ENCODE assay signal across 8 cellular contexts in the genomic region with DNA sequence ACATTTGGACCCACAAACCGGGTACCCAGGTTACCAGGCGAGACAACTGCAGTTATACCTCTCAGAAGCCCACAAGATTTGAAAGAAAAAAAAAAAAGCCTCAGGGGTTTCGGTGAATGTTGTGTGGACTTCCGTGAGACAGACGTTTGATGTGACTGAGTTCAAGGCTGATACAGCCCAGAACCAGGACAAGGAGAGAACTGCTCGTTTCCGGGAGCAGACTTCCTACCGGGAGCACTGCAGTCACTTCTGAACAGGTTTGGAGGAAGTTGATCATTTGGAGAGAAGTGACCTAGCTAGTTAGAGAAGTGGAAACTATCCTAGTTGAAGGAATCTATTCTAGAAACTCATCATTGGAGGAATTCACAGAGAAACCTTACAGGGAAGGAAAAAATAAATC. TPM values are rescaled to one million over a fixed set of nuclear protein-coding genes. Genes with fewer than 3 reads are reported as not detected.
DNase-seq lines count a peak whose midpoint lies in the region; ATAC-seq and TF ChIP-seq lines count a peak whose summit lies in the region.

No MANE protein-coding gene starts in this region.

- H3K4me3 ChIP-seq in kidney epithelial cell (ENCODE audit: low read depth, low read length) (peak overlapping the region; percentile 40), thymus (ENCODE audit: low read length) (peak overlapping the region; percentile 78)

- no peaks in the 10 kb centered on the region for H3K9me3 ChIP-seq in thymus (ENCODE audit: control insufficient read depth)

- no peaks in the 10 kb centered on the region for H3K9me3 Mint-ChIP-seq in activated CD4-positive, alpha-beta T cell treated with anti-CD3 and anti-CD28 coated beads for 36 hours (ENCODE audit: low read depth)
- H3K9me3 Mint-ChIP-seq in activated CD4-positive, alpha-beta memory T cell treated with anti-CD3 and anti-CD28 coated beads, Interleukin-2, amount 10 ng/mL, durations not matched to agents 7 days and 5 days = no peaks in the 10 kb centered on the region

- no peaks in the 10 kb centered on the region for H3K27me3 ChIP-seq in kidney epithelial cell (ENCODE audit: control insufficient read depth, insufficient read depth, low read length)
- no peaks in the 10 kb centered on the region for H3K27me3 ChIP-seq in thymus (ENCODE audit: control insufficient read depth, insufficient read depth)

- no peak for ATAC-seq in activated CD4-positive, alpha-beta T cell treated with anti-CD3 and anti-CD28 coated beads for 36 hours

- H3K4me1 ChIP-seq in thymus (ENCODE audit: control insufficient read depth, insufficient read depth, low read length) = peaks cover 55% of the 10 kb centered on the region

- H3K36me3 Mint-ChIP-seq in activated CD4-positive, alpha-beta T cell treated with anti-CD3 and anti-CD28 coated beads for 36 hours (ENCODE audit: low read depth) = peaks cover 44% of the 10 kb centered on the region
- H3K36me3 Mint-ChIP-seq in activated CD4-positive, alpha-beta memory T cell treated with anti-CD3 and anti-CD28 coated beads, Interleukin-2, amount 10 ng/mL, durations not matched to agents 7 days and 5 days (ENCODE audit: low read depth) = peaks cover 62% of the 10 kb centered on the region

- H3K4me1 Mint-ChIP-seq in activated CD4-positive, alpha-beta T cell treated with anti-CD3 and anti-CD28 coated beads for 36 hours = peaks cover 73% of the 10 kb centered on the region
- peaks cover 76% of the 10 kb centered on the region for H3K4me1 Mint-ChIP-seq in activated CD4-positive, alpha-beta memory T cell treated with anti-CD3 and anti-CD28 coated beads, Interleukin-2, amount 10 ng/mL, durations not matched to agents 7 days and 5 days

- POLR2A ChIA-PET in activated CD4-positive, alpha-beta T cell treated with anti-CD3 and anti-CD28 coated beads for 36 hours (lab: Charles Lee) = interaction anchor here (1.6 kb wide), 1 partner anchor 11 kb away, joined by 8 read pairs; no protein-coding TSS in a partner anchor
- POLR2A ChIA-PET in activated CD4-positive, alpha-beta memory T cell treated with anti-CD3 and anti-CD28 coated beads, Interleukin-2, amount 10 ng/mL, durations not matched to agents 7 days and 5 days (lab: Charles Lee) = interaction anchor here (0.7 to 9.9 kb wide), 17 partner anchors 10 to 147 kb away, joined by 3 to 286 read pairs (median 13); partner anchors contain the start of gene CMTM3

- no peak overlapping the region for H3K27ac ChIP-seq in thymus (ENCODE audit: low read depth)

- CTCF ChIA-PET in activated CD4-positive, alpha-beta T cell treated with anti-CD3 and anti-CD28 coated beads for 36 hours (lab: Charles Lee) = interaction anchor here (1.0 to 7.2 kb wide), 9 partner anchors 10 to 147 kb away, joined by 3 to 59 read pairs (median 4); partner anchors contain the start of gene CMTM3
- CTCF ChIA-PET in activated CD4-positive, alpha-beta memory T cell treated with anti-CD3 and anti-CD28 coated beads, Interleukin-2, amount 10 ng/mL, durations not matched to agents 7 days and 5 days (lab: Charles Lee) = interaction anchor here (0.8 to 4.9 kb wide), 11 partner anchors 10 to 317 kb away, joined by 4 to 43 read pairs (median 8); partner anchors contain the start of gene NAE1

- 4% methylated on average over 8 of the region's 8 CpGs for WGBS in thymus

- intact Hi-C loops in activated CD4-positive, alpha-beta T cell treated with anti-CD3 and anti-CD28 coated beads for 36 hours (cut with DNase I, micrococcal nuclease) = loop anchor here (2.0 to 5.0 kb wide), 5 partner anchors 52 to 278 kb away; partner anchors contain the start of genes CMTM3 (in 1 of the 2), CMTM4 (in 1 of the 2), DYNC1LI2 (in 1 of the 2) and NAE1 (in 1 of the 2)

- no peaks in the 10 kb centered on the region for H3K27me3 Mint-ChIP-seq in activated CD4-positive, alpha-beta T cell treated with anti-CD3 and anti-CD28 coated beads for 36 hours
- no peaks in the 10 kb centered on the region for H3K27me3 Mint-ChIP-seq in activated CD4-positive, alpha-beta memory T cell treated with anti-CD3 and anti-CD28 coated beads, Interleukin-2, amount 10 ng/mL, durations not matched to agents 7 days and 5 days

- DNase-seq in activated CD4-positive, alpha-beta T cell treated with anti-CD3 and anti-CD28 coated beads for 36 hours = no peak
- no peak for DNase-seq in activated CD4-positive, alpha-beta T cell treated with anti-CD3 and anti-CD28 coated beads, Interleukin-2, amount 50 U/mL, for 4 hours
- DNase-seq in activated CD4-positive, alpha-beta memory T cell treated with anti-CD3 and anti-CD28 coated beads, Interleukin-2, amount 10 ng/mL, durations not matched to agents 7 days and 5 days = no peak
- DNase-seq in kidney epithelial cell (ENCODE audit: low read depth) = no peak
- DNase-seq in NCI-H82 treated with DMSO at 0.1 percent for 48 hours (lab: John Stamatoyannopoulos, UW; ENCODE audit: unreplicated experiment) = no peak
- no peak for DNase-seq in kidney glomerular epithelial cell (lab: John Stamatoyannopoulos, UW)
- no peak for DNase-seq in AG08395 (ENCODE audit: low spot score)

- no peaks in the 10 kb centered on the region for H3K36me3 ChIP-seq in kidney epithelial cell (ENCODE audit: control insufficient read depth, insufficient read depth, low read length)
- peaks cover 4% of the 10 kb centered on the region for H3K36me3 ChIP-seq in thymus (ENCODE audit: control insufficient read depth, insufficient read depth)

- H3K27ac Mint-ChIP-seq in activated CD4-positive, alpha-beta T cell treated with anti-CD3 and anti-CD28 coated beads for 36 hours = peak overlapping the region; percentile 94
- H3K27ac Mint-ChIP-seq in activated CD4-positive, alpha-beta memory T cell treated with anti-CD3 and anti-CD28 coated beads, Interleukin-2, amount 10 ng/mL, durations not matched to agents 7 days and 5 days = peak overlapping the region; percentile 91

- TF ChIP-seq CTCF in kidney epithelial cell (IDR thresholded peaks at IDR 0.05; ENCODE audit: insufficient read depth, low read length, poor library complexity, severe bottlenecking) = no peak

- H3K4me3 Mint-ChIP-seq in activated CD4-positive, alpha-beta T cell treated with anti-CD3 and anti-CD28 coated beads for 36 hours = peak overlapping the region; percentile 97
- H3K4me3 Mint-ChIP-seq in activated CD4-positive, alpha-beta memory T cell treated with anti-CD3 and anti-CD28 coated beads, Interleukin-2, amount 10 ng/mL, durations not matched to agents 7 days and 5 days = peak overlapping the region; percentile 98

RNA-seq across cellular contexts. Expression of gene CKLF, which starts 0.8 kb away (rescaled TPM):
- 100 to 1,000 TPM in 1 of 2 experiments, 10 to 100 TPM in 1; 93.5 to 122 TPM for total RNA-seq in activated CD4-positive, alpha-beta T cell treated with anti-CD3 and anti-CD28 coated beads for 36 hours
- total RNA-seq in activated CD4-positive, alpha-beta memory T cell treated with anti-CD3 and anti-CD28 coated beads, Interleukin-2, amount 10 ng/mL, durations not matched to agents 7 days and 5 days = 100 to 1,000 TPM; 183 to 188 TPM
- 120 and 129 TPM in 2 replicates for total RNA-seq in kidney epithelial cell
- polyA plus RNA-seq in thymus = 53.8 TPM

RNA-seq across cellular contexts. Expression of gene TK2, which starts 3.3 kb away (rescaled TPM):
- total RNA-seq in activated CD4-positive, alpha-beta T cell treated with anti-CD3 and anti-CD28 coated beads for 36 hours = 1 to 10 TPM; 3.8 to 6.4 TPM
- total RNA-seq in activated CD4-positive, alpha-beta memory T cell treated with anti-CD3 and anti-CD28 coated beads, Interleukin-2, amount 10 ng/mL, durations not matched to agents 7 days and 5 days = 10 to 100 TPM; 13.4 to 13.9 TPM
- 25.2 and 25.7 TPM in 2 replicates for total RNA-seq in kidney epithelial cell
- 15.9 TPM for polyA plus RNA-seq in thymus

RNA-seq across cellular contexts. Expression of gene CMTM1, which starts 13.0 kb away (rescaled TPM):
- total RNA-seq in activated CD4-positive, alpha-beta T cell treated with anti-CD3 and anti-CD28 coated beads for 36 hours = 10 to 100 TPM in 1 of 2 experiments, 1 to 10 TPM in 1; 6.4 to 11.8 TPM
- total RNA-seq in activated CD4-positive, alpha-beta memory T cell treated with anti-CD3 and anti-CD28 coated beads, Interleukin-2, amount 10 ng/mL, durations not matched to agents 7 days and 5 days = 10 to 100 TPM; 16.6 to 17.8 TPM
- total RNA-seq in kidney epithelial cell = 4.3 and 9.0 TPM in 2 replicates
- polyA plus RNA-seq in thymus = 0.64 TPM

RNA-seq across cellular contexts. Expression of gene CMTM2, which starts 26.0 kb away (rescaled TPM):
- under 1 TPM in 1 of 2 experiments, not detected in 1; 0.51 TPM for total RNA-seq in activated CD4-positive, alpha-beta T cell treated with anti-CD3 and anti-CD28 coated beads for 36 hours
- total RNA-seq in activated CD4-positive, alpha-beta memory T cell treated with anti-CD3 and anti-CD28 coated beads, Interleukin-2, amount 10 ng/mL, durations not matched to agents 7 days and 5 days = under 1 TPM; 0.43 to 0.83 TPM
- total RNA-seq in kidney epithelial cell = 0.54 and 1.4 TPM in 2 replicates
- 1.3 TPM for polyA plus RNA-seq in thymus

RNA-seq across cellular contexts. Expression of gene CMTM3, which starts 51.3 kb away (rescaled TPM):
- 10 to 100 TPM; 53.7 to 59.7 TPM for total RNA-seq in activated CD4-positive, alpha-beta T cell treated with anti-CD3 and anti-CD28 coated beads for 36 hours
- total RNA-seq in activated CD4-positive, alpha-beta memory T cell treated with anti-CD3 and anti-CD28 coated beads, Interleukin-2, amount 10 ng/mL, durations not matched to agents 7 days and 5 days = 100 to 1,000 TPM; 111 TPM
- 244 and 292 TPM in 2 replicates for total RNA-seq in kidney epithelial cell
- 55.4 TPM for polyA plus RNA-seq in thymus
